Comparison of ENCODE assay signal across 37 cellular contexts in the genomic region with DNA sequence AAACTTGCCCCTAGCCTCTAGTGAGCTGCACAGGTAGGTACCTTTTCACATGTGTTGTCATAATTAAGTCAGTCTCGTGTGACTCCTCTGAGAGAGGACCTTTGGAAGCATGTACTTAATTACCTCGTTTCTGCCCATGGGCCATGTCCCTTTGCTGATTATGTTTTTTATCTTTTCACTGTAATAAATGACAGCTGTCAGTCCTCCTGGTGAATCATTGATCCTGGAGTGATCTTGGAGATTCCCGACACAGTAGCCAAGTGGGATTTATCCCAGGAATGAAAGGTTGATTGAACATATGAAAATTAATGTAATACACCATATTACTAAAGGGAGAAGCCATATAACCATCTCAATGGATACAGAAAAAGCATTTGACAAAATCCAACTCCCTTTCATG.
"Had no signal": no experiment of that assay in that cellular context is flagged by ENCODE, and none has a peak within 500 bp of the region (broad histone marks: within the 10 kb centered on the region; RNA-seq: fewer than 3 reads in every experiment).

No MANE protein-coding gene starts in this region.

- H3K4me1 ChIP-seq: ascending aorta had no signal

- H3K27me3 Mint-ChIP-seq: activated CD8-positive, alpha-beta memory T cell treated with anti-CD3 and anti-CD28 coated beads, Interleukin-2, amount 10 ng/mL, durations not matched to agents 7 days and 5 days; activated naive CD8-positive, alpha-beta T cell treated with anti-CD3 and anti-CD28 coated beads, Interleukin-2, amount 10 ng/mL, durations not matched to agents 7 days and 5 days had no signal

- H3K36me3 Mint-ChIP-seq: activated CD8-positive, alpha-beta memory T cell treated with anti-CD3 and anti-CD28 coated beads, Interleukin-2, amount 10 ng/mL, durations not matched to agents 7 days and 5 days; activated naive CD4-positive, alpha-beta T cell treated with anti-CD3 and anti-CD28 coated beads, Interleukin-2, amount 10 ng/mL, durations not matched to agents 7 days and 5 days; activated naive CD4-positive, alpha-beta T cell treated with anti-CD3 and anti-CD28 coated beads, Interleukin-2, amount 50 U/mL, for 24 hours; activated naive CD8-positive, alpha-beta T cell; activated naive CD8-positive, alpha-beta T cell treated with anti-CD3 and anti-CD28 coated beads, Interleukin-2, amount 10 ng/mL, durations not matched to agents 7 days and 5 days; brain had no signal

- H3K36me3 ChIP-seq: ascending aorta, cardiac muscle cell had no signal

- H3K4me1 Mint-ChIP-seq: activated B cell treated with CpG ODN at 0.5 μM for 24 hours; activated CD4-positive, alpha-beta memory T cell treated with anti-CD3 and anti-CD28 coated beads, Interleukin-2, amount 10 ng/mL, durations not matched to agents 7 days and 5 days; activated CD4-positive, alpha-beta T cell treated with anti-CD3 and anti-CD28 coated beads, Interleukin-2, amount 10 ng/mL, durations not matched to agents 7 days and 5 days; activated CD8-positive, alpha-beta memory T cell treated with anti-CD3 and anti-CD28 coated beads, Interleukin-2, amount 10 ng/mL, durations not matched to agents 7 days and 5 days; activated naive CD4-positive, alpha-beta T cell treated with anti-CD3 and anti-CD28 coated beads, Interleukin-2, amount 10 ng/mL, durations not matched to agents 7 days and 5 days; activated naive CD4-positive, alpha-beta T cell treated with anti-CD3 and anti-CD28 coated beads, Interleukin-2, amount 50 U/mL, for 24 hours; activated naive CD8-positive, alpha-beta T cell treated with anti-CD3 and anti-CD28 coated beads, Interleukin-2, amount 10 ng/mL, durations not matched to agents 7 days and 5 days; activated naive CD8-positive, alpha-beta T cell treated with anti-CD3 and anti-CD28 coated beads, Interleukin-2, amount 50 U/mL, for 24 hours; brain; central memory CD8-positive, alpha-beta T cell had no signal

- DNase-seq: activated B cell treated with CpG ODN at 0.5 μM for 24 hours; activated CD4-positive, alpha-beta memory T cell treated with anti-CD3 and anti-CD28 coated beads, Interleukin-2, amount 10 ng/mL, durations not matched to agents 7 days and 5 days; activated CD4-positive, alpha-beta T cell treated with anti-CD3 and anti-CD28 coated beads for 4 hours; activated CD4-positive, alpha-beta T cell treated with anti-CD3 and anti-CD28 coated beads, Interleukin-2, amount 10 ng/mL, durations not matched to agents 7 days and 5 days; activated CD4-positive, alpha-beta T cell treated with anti-CD3 and anti-CD28 coated beads, Interleukin-2, amount 50 U/mL, for 48 hours; activated CD4-positive, CD25-positive, alpha-beta regulatory T cell treated with anti-CD3 and anti-CD28 coated beads, Interleukin-2, amount 50 U/mL, for 72 hours; activated CD8-positive, alpha-beta memory T cell treated with anti-CD3 and anti-CD28 coated beads for 24 hours; activated CD8-positive, alpha-beta memory T cell treated with anti-CD3 and anti-CD28 coated beads, Interleukin-2, amount 10 ng/mL, durations not matched to agents 7 days and 5 days; activated CD8-positive, alpha-beta memory T cell treated with anti-CD3 and anti-CD28 coated beads, Interleukin-2, amount 50 U/mL, for 48 hours; activated CD8-positive, alpha-beta T cell treated with anti-CD3 and anti-CD28 coated beads, Interleukin-2, amount 10 ng/mL, durations not matched to agents 7 days and 5 days; activated effector memory CD4-positive, alpha-beta T cell treated with Interleukin-2 at 50 U/mL for 16 hours; activated gamma-delta T cell; activated naive CD4-positive, alpha-beta T cell treated with anti-CD3 and anti-CD28 coated beads, Interleukin-2, amount 10 ng/mL, durations not matched to agents 7 days and 5 days; activated naive CD4-positive, alpha-beta T cell treated with Interleukin-2 at 50 U/mL for 16 hours; activated naive CD8-positive, alpha-beta T cell treated with anti-CD3 and anti-CD28 coated beads, Interleukin-2, amount 10 ng/mL, durations not matched to agents 7 days and 5 days; activated naive CD8-positive, alpha-beta T cell treated with anti-CD3 and anti-CD28 coated beads, Interleukin-2, amount 50 U/mL, for 24 hours; activated T-cell treated with anti-CD3 and anti-CD28 coated beads, Interleukin-2, amount 50 U/mL, for 24 hours; activated T-cell treated with anti-CD3 and anti-CD28 coated beads, Interleukin-2, amount 50 U/mL, for 48 hours; amygdala; anterior cingulate cortex; caudate nucleus; cerebellar nuclear complex; T-helper 1 cell; T-helper 2 cell; T-helper 9 cell had no signal

- H3K4me3 Mint-ChIP-seq: activated B cell treated with CpG ODN at 0.5 μM for 24 hours; activated CD4-positive, alpha-beta memory T cell treated with anti-CD3 and anti-CD28 coated beads, Interleukin-2, amount 10 ng/mL, durations not matched to agents 7 days and 5 days; activated CD4-positive, alpha-beta T cell treated with anti-CD3 and anti-CD28 coated beads, Interleukin-2, amount 10 ng/mL, durations not matched to agents 7 days and 5 days; activated CD8-positive, alpha-beta memory T cell treated with anti-CD3 and anti-CD28 coated beads, Interleukin-2, amount 10 ng/mL, durations not matched to agents 7 days and 5 days; activated CD8-positive, alpha-beta T cell treated with anti-CD3 and anti-CD28 coated beads, Interleukin-2, amount 10 ng/mL, durations not matched to agents 7 days and 5 days; activated naive CD4-positive, alpha-beta T cell treated with anti-CD3 and anti-CD28 coated beads, Interleukin-2, amount 10 ng/mL, durations not matched to agents 7 days and 5 days; activated naive CD4-positive, alpha-beta T cell treated with anti-CD3 and anti-CD28 coated beads, Interleukin-2, amount 50 U/mL, for 24 hours; activated naive CD8-positive, alpha-beta T cell; activated naive CD8-positive, alpha-beta T cell treated with anti-CD3 and anti-CD28 coated beads, Interleukin-2, amount 10 ng/mL, durations not matched to agents 7 days and 5 days; activated naive CD8-positive, alpha-beta T cell treated with anti-CD3 and anti-CD28 coated beads, Interleukin-2, amount 50 U/mL, for 24 hours; activated T-cell treated with anti-CD3 and anti-CD28 coated beads, Interleukin-2, amount 50 U/mL, for 24 hours; brain; central memory CD8-positive, alpha-beta T cell; T-helper 1 cell treated with Interleukin-12 subunit alpha and Interleukin-12 subunit beta and Interleukin-4 antibody, amounts not matched to agents 30 μg/mL and 1 μg/mL, for 36 hours; T-helper 2 cell treated with Interferon-gamma antibody and Interleukin-4, amounts not matched to agents 5 μg/mL and 100 μg/mL, for 36 hours had no signal

- H3K9me3 ChIP-seq: ascending aorta had no signal

- H3K4me3 ChIP-seq: ascending aorta, cardiac muscle cell had no signal

- H3K27ac ChIP-seq: ascending aorta, cardiac muscle cell, VCaP had no signal

- FAIRE-seq: bronchial epithelial cell, TTC549 had no signal

- H3K27me3 ChIP-seq: ascending aorta, cardiac muscle cell had no signal

- H3K9me3 Mint-ChIP-seq: activated B cell treated with CpG ODN at 0.5 μM for 24 hours; activated CD4-positive, alpha-beta memory T cell treated with anti-CD3 and anti-CD28 coated beads, Interleukin-2, amount 10 ng/mL, durations not matched to agents 7 days and 5 days; activated CD4-positive, alpha-beta T cell treated with anti-CD3 and anti-CD28 coated beads, Interleukin-2, amount 10 ng/mL, durations not matched to agents 7 days and 5 days; activated naive CD4-positive, alpha-beta T cell treated with anti-CD3 and anti-CD28 coated beads, Interleukin-2, amount 10 ng/mL, durations not matched to agents 7 days and 5 days; activated naive CD4-positive, alpha-beta T cell treated with anti-CD3 and anti-CD28 coated beads, Interleukin-2, amount 50 U/mL, for 24 hours; activated naive CD8-positive, alpha-beta T cell treated with anti-CD3 and anti-CD28 coated beads, Interleukin-2, amount 10 ng/mL, durations not matched to agents 7 days and 5 days; activated naive CD8-positive, alpha-beta T cell treated with anti-CD3 and anti-CD28 coated beads, Interleukin-2, amount 50 U/mL, for 24 hours; activated T-cell treated with anti-CD3 and anti-CD28 coated beads, Interleukin-2, amount 50 U/mL, for 24 hours; activated T-helper 2 cell treated with anti-CD3 and anti-CD28 coated beads, Interferon-gamma antibody, Interleukin-2, Interleukin-4, amounts not matched to agents 10 μg/mL and 5 μg/mL and 100 μg/mL, durations not matched to agents 14 hours and 24 hours and 36 hours; brain; central memory CD8-positive, alpha-beta T cell; T-helper 1 cell treated with Interleukin-12 subunit alpha and Interleukin-12 subunit beta and Interleukin-4 antibody, amounts not matched to agents 30 μg/mL and 1 μg/mL, for 36 hours; T-helper 2 cell treated with Interferon-gamma antibody and Interleukin-4, amounts not matched to agents 5 μg/mL and 100 μg/mL, for 36 hours had no signal

- ATAC-seq: activated CD8-positive, alpha-beta memory T cell treated with anti-CD3 and anti-CD28 coated beads, Interleukin-2, amount 10 ng/mL, durations not matched to agents 7 days and 5 days; activated CD8-positive, alpha-beta T cell treated with anti-CD3 and anti-CD28 coated beads, Interleukin-2, amount 10 ng/mL, durations not matched to agents 7 days and 5 days; activated naive CD8-positive, alpha-beta T cell treated with anti-CD3 and anti-CD28 coated beads, Interleukin-2, amount 50 U/mL, for 24 hours had no signal

- H3K27ac Mint-ChIP-seq: activated B cell treated with CpG ODN at 0.5 μM for 24 hours; activated CD4-positive, alpha-beta memory T cell treated with anti-CD3 and anti-CD28 coated beads, Interleukin-2, amount 10 ng/mL, durations not matched to agents 7 days and 5 days; activated CD4-positive, alpha-beta T cell treated with anti-CD3 and anti-CD28 coated beads, Interleukin-2, amount 10 ng/mL, durations not matched to agents 7 days and 5 days; activated CD8-positive, alpha-beta memory T cell treated with anti-CD3 and anti-CD28 coated beads, Interleukin-2, amount 10 ng/mL, durations not matched to agents 7 days and 5 days; activated CD8-positive, alpha-beta T cell treated with anti-CD3 and anti-CD28 coated beads, Interleukin-2, amount 10 ng/mL, durations not matched to agents 7 days and 5 days; activated naive CD4-positive, alpha-beta T cell treated with anti-CD3 and anti-CD28 coated beads, Interleukin-2, amount 10 ng/mL, durations not matched to agents 7 days and 5 days; activated naive CD4-positive, alpha-beta T cell treated with anti-CD3 and anti-CD28 coated beads, Interleukin-2, amount 50 U/mL, for 24 hours; activated naive CD8-positive, alpha-beta T cell; activated naive CD8-positive, alpha-beta T cell treated with anti-CD3 and anti-CD28 coated beads, Interleukin-2, amount 10 ng/mL, durations not matched to agents 7 days and 5 days; activated naive CD8-positive, alpha-beta T cell treated with anti-CD3 and anti-CD28 coated beads, Interleukin-2, amount 50 U/mL, for 24 hours; activated T-cell treated with anti-CD3 and anti-CD28 coated beads, Interleukin-2, amount 50 U/mL, for 24 hours; activated T-helper 2 cell treated with anti-CD3 and anti-CD28 coated beads, Interferon-gamma antibody, Interleukin-2, Interleukin-4, amounts not matched to agents 10 μg/mL and 5 μg/mL and 100 μg/mL, durations not matched to agents 14 hours and 24 hours and 36 hours; brain; T-helper 1 cell treated with Interleukin-12 subunit alpha and Interleukin-12 subunit beta and Interleukin-4 antibody, amounts not matched to agents 30 μg/mL and 1 μg/mL, for 36 hours; T-helper 2 cell treated with Interferon-gamma antibody and Interleukin-4, amounts not matched to agents 5 μg/mL and 100 μg/mL, for 36 hours had no signal
